Comparison of ENCODE assay signal across 32 cellular contexts in the genomic region with DNA sequence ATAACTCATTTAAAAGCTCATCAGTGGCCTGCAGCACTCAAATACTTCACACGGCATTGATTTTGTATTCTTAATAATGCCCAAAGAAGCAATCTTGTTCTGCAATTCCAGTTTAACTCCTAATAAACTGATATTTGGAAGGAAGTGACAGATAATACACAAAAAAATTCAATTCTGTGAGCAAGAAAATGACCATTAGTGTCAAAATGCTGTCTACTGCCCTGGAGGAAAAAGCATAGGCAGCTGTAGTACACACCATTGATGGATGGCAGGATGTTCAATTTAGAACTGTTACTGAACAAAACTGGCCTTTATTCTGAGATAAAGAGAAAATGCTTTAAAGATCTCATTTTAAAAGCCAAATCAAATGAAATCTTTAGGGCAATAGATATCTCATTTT.
"Had no signal": no experiment of that assay in that cellular context is flagged by ENCODE, and none has a peak within 500 bp of the region (broad histone marks: within the 10 kb centered on the region; RNA-seq: fewer than 3 reads in every experiment).

No MANE protein-coding gene starts in this region.

- ATAC-seq: activated naive CD4-positive, alpha-beta T cell treated with anti-CD3 and anti-CD28 coated beads, Interleukin-2, amount 50 U/mL, for 72 hours; activated naive CD8-positive, alpha-beta T cell treated with anti-CD3 and anti-CD28 coated beads, Interleukin-2, amount 50 U/mL, for 24 hours; activated T-cell treated with anti-CD3 and anti-CD28 coated beads, Interleukin-2, amount 50 U/mL, for 4 hours; activated T-cell treated with anti-CD3 and anti-CD28 coated beads, Interleukin-2, amount 50 U/mL, for 72 hours; activated T-helper 17 cell treated with anti-CD3 and anti-CD28 coated beads, Interleukin-2, amount 50 U/mL, for 72 hours; body of pancreas had no signal

- H3K4me1 ChIP-seq: adrenal gland, ascending aorta, body of pancreas, breast epithelium had no signal

- H3K36me3 ChIP-seq: adrenal gland, ascending aorta, brain microvascular endothelial cell, breast epithelium, cardiac muscle cell had no signal

- H3K27me3 ChIP-seq: adrenal gland, ascending aorta, body of pancreas, brain microvascular endothelial cell, breast epithelium, cardiac muscle cell had no signal

- H3K27ac ChIP-seq: adrenal gland, ascending aorta, body of pancreas, brain microvascular endothelial cell, breast epithelium, cardiac muscle cell had no signal

- FAIRE-seq: astrocyte, bronchial epithelial cell had no signal

- DNase-seq: activated effector memory CD4-positive, alpha-beta T cell treated with anti-CD3 and anti-CD28 coated beads, Interleukin-2, amount 50 U/mL, for 16 hours; activated effector memory CD4-positive, alpha-beta T cell treated with Interleukin-2 at 50 U/mL for 16 hours; activated gamma-delta T cell; activated gamma-delta T cell treated with Interleukin-2 at 50 U/mL for 16 hours; activated naive CD4-positive, alpha-beta T cell; activated naive CD4-positive, alpha-beta T cell treated with anti-CD3 and anti-CD28 coated beads for 36 hours; activated naive CD4-positive, alpha-beta T cell treated with anti-CD3 and anti-CD28 coated beads, Interleukin-2, amount 10 ng/mL, durations not matched to agents 7 days and 5 days; activated naive CD4-positive, alpha-beta T cell treated with anti-CD3 and anti-CD28 coated beads, Interleukin-2, amount 50 U/mL, for 16 hours; activated naive CD4-positive, alpha-beta T cell treated with Interleukin-2 at 50 U/mL for 16 hours; activated naive CD8-positive, alpha-beta T cell treated with anti-CD3 and anti-CD28 coated beads for 36 hours; activated naive CD8-positive, alpha-beta T cell treated with anti-CD3 and anti-CD28 coated beads, Interleukin-2, amount 10 ng/mL, durations not matched to agents 7 days and 5 days; activated naive CD8-positive, alpha-beta T cell treated with anti-CD3 and anti-CD28 coated beads, Interleukin-2, amount 50 U/mL, for 24 hours; activated T-cell treated with anti-CD3 and anti-CD28 coated beads, Interleukin-2, amount 50 U/mL, for 4 hours; activated T-cell treated with anti-CD3 and anti-CD28 coated beads, Interleukin-2, amount 50 U/mL, for 48 hours; activated T-cell treated with anti-CD3 and anti-CD28 coated beads, Interleukin-2, amount 50 U/mL, for 72 hours; adrenal gland; amniotic stem cell; amygdala; anterior cingulate cortex; aorta; body of pancreas; brain microvascular endothelial cell; caudate nucleus; central memory CD4-positive, alpha-beta T cell; cerebellar nuclear complex had no signal

- H3K9me3 ChIP-seq: adrenal gland, ascending aorta, body of pancreas, breast epithelium had no signal

- H3K4me3 ChIP-seq: adrenal gland, ascending aorta, body of pancreas, breast epithelium, cardiac muscle cell had no signal
